12 cellular contexts compared by ENCODE assay signal in genomic region chr3:71031151-71031550, GRCh38.
DNase-seq lines count a peak whose midpoint lies in the region; ATAC-seq and TF ChIP-seq lines count a peak whose summit lies in the region.
"Had no signal": no experiment of that assay in that cellular context is flagged by ENCODE, and none has a peak within 500 bp of the region (broad histone marks: within the 10 kb centered on the region; RNA-seq: fewer than 3 reads in every experiment).

No MANE protein-coding gene starts in this region.

- peaks cover 12% of the 10 kb centered on the region; the same call in 1 of the 2 replicates for H4K20me1 ChIP-seq in SK-N-SH (ENCODE audit: insufficient read depth)

- H3K9me3 Mint-ChIP-seq in activated T-cell treated with anti-CD3 and anti-CD28 coated beads, Interleukin-2, amount 50 U/mL, for 4 hours: no peaks in the 10 kb centered on the region
- peaks cover 9% of the 10 kb centered on the region for H3K9me3 Mint-ChIP-seq in glutamatergic neuron (ENCODE audit: unreplicated experiment)

- peaks cover 71% of the 10 kb centered on the region for H3K36me3 Mint-ChIP-seq in activated T-cell treated with anti-CD3 and anti-CD28 coated beads, Interleukin-2, amount 50 U/mL, for 4 hours (ENCODE audit: insufficient read depth)
- no peaks in the 10 kb centered on the region for H3K36me3 Mint-ChIP-seq in glutamatergic neuron (ENCODE audit: unreplicated experiment)

- WGBS in SK-N-SH (ENCODE audit: low lambda C conversion rate): 90% methylated on average over 1 of the region's 1 CpG

- TF ChIP-seq POLR2A in GM18505 (IDR thresholded peaks at IDR 0.05; ENCODE audit: borderline replicate concordance, extremely low read depth, insufficient read depth, insufficient read length): no peak

- no peak overlapping the region for H3K9ac ChIP-seq in skeletal muscle tissue (ENCODE audit: low read depth in 1 of 3, low read length in 3 of 3)
- no peak overlapping the region for H3K9ac ChIP-seq in SK-N-SH

- H3K27me3 Mint-ChIP-seq in activated T-cell treated with anti-CD3 and anti-CD28 coated beads, Interleukin-2, amount 50 U/mL, for 4 hours (ENCODE audit: low read depth): no peaks in the 10 kb centered on the region
- H3K27me3 Mint-ChIP-seq in glutamatergic neuron (ENCODE audit: unreplicated experiment): no peaks in the 10 kb centered on the region

- no peak for TF ChIP-seq EP300 in SK-N-SH (IDR thresholded peaks at IDR 0.05; ENCODE audit: borderline replicate concordance in 1 of 2, low read depth in 1 of 2, low read length in 1 of 2)

- H3K27me3 ChIP-seq in skeletal muscle tissue (ENCODE audit: control insufficient read depth in 3 of 3, insufficient read depth in 3 of 3, low read length in 3 of 3) (no peaks in the 10 kb centered on the region), SK-N-SH (ENCODE audit: insufficient read depth) (no peaks in the 10 kb centered on the region)

- H3K4me3 ChIP-seq in skeletal muscle tissue (ENCODE audit: low read length in 3 of 3) (no peak overlapping the region), SK-N-SH (ENCODE audit: low read depth in 2 of 2, low read length in 1 of 2) (no peak overlapping the region)
- H3K4me3 ChIP-seq: skin epidermis had no signal

- H2AFZ ChIP-seq in SK-N-SH (ENCODE audit: low read depth): no peak overlapping the region

- H3K36me3 ChIP-seq in skeletal muscle tissue (ENCODE audit: control insufficient read depth in 3 of 3, insufficient read depth in 3 of 3, low read length in 3 of 3) (peaks cover 0 to 11% (median 0%) of the 10 kb centered on the region in 3 donors), SK-N-SH (replicated peaks in 1 of 2; ENCODE audit: control insufficient read depth in 1 of 2, insufficient read depth in 2 of 2, low read length in 1 of 2) (peaks cover 0 to 62% of the 10 kb centered on the region in 2 experiments)

- no peaks in the 10 kb centered on the region for H3K9me2 ChIP-seq in SK-N-SH

- H3K9me3 ChIP-seq in skeletal muscle tissue (ENCODE audit: control insufficient read depth in 3 of 3, low read length in 3 of 3) (no peaks in the 10 kb centered on the region), SK-N-SH (no peaks in the 10 kb centered on the region)

- H3K27ac ChIP-seq in skeletal muscle tissue (ENCODE audit: low read depth, low read length): peak overlapping the region; percentile 37
- H3K27ac ChIP-seq in SK-N-SH (ENCODE audit: low read depth in 2 of 2, low read length in 1 of 2): no peak overlapping the region

- POLR2A ChIA-PET in SK-N-SH (lab: Yijun Ruan, JAX): no interaction called here

- peaks cover 13% of the 10 kb centered on the region for H3F3A ChIP-seq in SK-N-SH (replicated peaks; ENCODE audit: insufficient read depth)

- peak overlapping the region; percentile 67 for H3K27ac Mint-ChIP-seq in glutamatergic neuron (ENCODE audit: unreplicated experiment)

- peaks cover 87% of the 10 kb centered on the region for H3K4me1 Mint-ChIP-seq in activated T-cell treated with anti-CD3 and anti-CD28 coated beads, Interleukin-2, amount 50 U/mL, for 4 hours (ENCODE audit: low read depth)
- peaks cover 36% of the 10 kb centered on the region for H3K4me1 Mint-ChIP-seq in glutamatergic neuron (ENCODE audit: low read depth, unreplicated experiment)

- TF ChIP-seq RAD21 in SK-N-SH (IDR thresholded peaks at IDR 0.05; ENCODE audit: low read length): no peak

- H3K4me2 ChIP-seq in SK-N-SH: no peak overlapping the region

- no peak for DNase-seq in activated T-cell treated with anti-CD3 and anti-CD28 coated beads, Interleukin-2, amount 50 U/mL, for 4 hours
- DNase-seq in activated T-cell treated with anti-CD3 and anti-CD28 coated beads, Interleukin-2, amount 50 U/mL, for 48 hours: no peak
- peak; percentile 40 for DNase-seq in NCI-H2029 treated with DMSO at 0.1 percent for 48 hours (lab: John Stamatoyannopoulos, UW)
- DNase-seq in glutamatergic neuron: no peak
- no peak for DNase-seq in MV-4-11 (lab: John Stamatoyannopoulos, UW)
- DNase-seq in SK-N-SH: no peak
- DNase-seq: aorta, hippocampal formation, NCI-H1105 treated with DMSO at 0.1 percent for 48 hours had no signal

- H3K79me2 ChIP-seq in SK-N-SH (ENCODE audit: insufficient read depth): peaks cover 99% of the 10 kb centered on the region

- TF ChIP-seq CTCF in glutamatergic neuron (IDR thresholded peaks at IDR 0.05; ENCODE audit: partially characterized antibody, unreplicated experiment) (no peak), SK-N-SH (IDR thresholded peaks at IDR 0.05) (no peak)

- H3K4me3 Mint-ChIP-seq in activated T-cell treated with anti-CD3 and anti-CD28 coated beads, Interleukin-2, amount 50 U/mL, for 4 hours: peak overlapping the region; percentile 2
- no peak overlapping the region for H3K4me3 Mint-ChIP-seq in glutamatergic neuron (ENCODE audit: unreplicated experiment)

- ATAC-seq in activated T-cell treated with anti-CD3 and anti-CD28 coated beads, Interleukin-2, amount 50 U/mL, for 4 hours: no peak
- no peak for ATAC-seq in GM18505 (IDR thresholded peaks at IDR 0.05; ENCODE audit: unreplicated experiment)

- CTCF ChIA-PET in SK-N-SH (lab: Yijun Ruan, JAX): no interaction called here

- H3K4me1 ChIP-seq in skeletal muscle tissue (ENCODE audit: control insufficient read depth in 3 of 3, insufficient read depth in 3 of 3, low read length in 3 of 3) (peaks cover 17 to 24% (median 21%) of the 10 kb centered on the region in 3 donors), SK-N-SH (ENCODE audit: control insufficient read depth in 1 of 2, insufficient read depth in 2 of 2, low read depth in 1 of 2, low read length in 1 of 2) (peaks cover 8 to 27% of the 10 kb centered on the region in 2 experiments; a peak in 1 of 4 replicates)

TF ChIP-seq in SK-N-SH, 30 proteins besides CTCF, POLR2A, EP300 and RAD21:
- TF ChIP-seq MAX (IDR thresholded peaks at IDR 0.05; ENCODE audit: low read depth) (no peak), PBX3 (IDR thresholded peaks at IDR 0.05) (no peak), CHD2 (IDR thresholded peaks at IDR 0.05; ENCODE audit: low read length, partially characterized antibody) (no peak), GABPA (IDR thresholded peaks at IDR 0.05; ENCODE audit: low read depth) (no peak), YY1 (IDR thresholded peaks at IDR 0.05; ENCODE audit: low read depth) (no peak)
- TF ChIP-seq, protein P1, sequence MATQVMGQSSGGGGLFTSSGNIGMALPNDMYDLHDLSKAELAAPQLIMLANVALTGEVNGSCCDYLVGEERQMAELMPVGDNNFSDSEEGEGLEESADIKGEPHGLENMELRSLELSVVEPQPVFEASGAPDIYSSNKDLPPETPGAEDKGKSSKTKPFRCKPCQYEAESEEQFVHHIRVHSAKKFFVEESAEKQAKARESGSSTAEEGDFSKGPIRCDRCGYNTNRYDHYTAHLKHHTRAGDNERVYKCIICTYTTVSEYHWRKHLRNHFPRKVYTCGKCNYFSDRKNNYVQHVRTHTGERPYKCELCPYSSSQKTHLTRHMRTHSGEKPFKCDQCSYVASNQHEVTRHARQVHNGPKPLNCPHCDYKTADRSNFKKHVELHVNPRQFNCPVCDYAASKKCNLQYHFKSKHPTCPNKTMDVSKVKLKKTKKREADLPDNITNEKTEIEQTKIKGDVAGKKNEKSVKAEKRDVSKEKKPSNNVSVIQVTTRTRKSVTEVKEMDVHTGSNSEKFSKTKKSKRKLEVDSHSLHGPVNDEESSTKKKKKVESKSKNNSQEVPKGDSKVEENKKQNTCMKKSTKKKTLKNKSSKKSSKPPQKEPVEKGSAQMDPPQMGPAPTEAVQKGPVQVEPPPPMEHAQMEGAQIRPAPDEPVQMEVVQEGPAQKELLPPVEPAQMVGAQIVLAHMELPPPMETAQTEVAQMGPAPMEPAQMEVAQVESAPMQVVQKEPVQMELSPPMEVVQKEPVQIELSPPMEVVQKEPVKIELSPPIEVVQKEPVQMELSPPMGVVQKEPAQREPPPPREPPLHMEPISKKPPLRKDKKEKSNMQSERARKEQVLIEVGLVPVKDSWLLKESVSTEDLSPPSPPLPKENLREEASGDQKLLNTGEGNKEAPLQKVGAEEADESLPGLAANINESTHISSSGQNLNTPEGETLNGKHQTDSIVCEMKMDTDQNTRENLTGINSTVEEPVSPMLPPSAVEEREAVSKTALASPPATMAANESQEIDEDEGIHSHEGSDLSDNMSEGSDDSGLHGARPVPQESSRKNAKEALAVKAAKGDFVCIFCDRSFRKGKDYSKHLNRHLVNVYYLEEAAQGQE (IDR thresholded peaks at IDR 0.05; ENCODE audit: low read depth, low read length): no peak
TF ChIP-seq in SK-N-SH: peak in this region for 0.
